Comparison of ENCODE assay signal across 1 cellular context in genomic region chr12:104137902-104138746, GRCh38.
TF ChIP-seq lines count a peak whose summit lies in the region.

TSS of gene NFYB (minus strand) at chr12:104138210. CDS start at chr12:104135453, 2,757 bp downstream.

TF ChIP-seq in K562, 482 proteins besides CTCF, POLR2A, EP300 and RAD21 (continued from another document and continues in another):
- TF ChIP-seq ZFP91 (CRISPR knock-in tag; IDR thresholded peaks at IDR 0.05) = no peak
- TF ChIP-seq STAT5B (CRISPR knock-in tag; IDR thresholded peaks at IDR 0.05) = no peak
- peak; percentile 44; the same call in 1 of the 2 replicates for TF ChIP-seq XRCC5 (IDR thresholded peaks at IDR 0.05; ENCODE audit: low read depth, low read length)
- TF ChIP-seq COPS2 (conservative IDR thresholded peaks at IDR 0.05) = no peak
- no peak for TF ChIP-seq ZBTB7A (IDR thresholded peaks at IDR 0.05; ENCODE audit: borderline replicate concordance, control insufficient read depth, low read depth, low read length)
- peak; percentile 70 for TF ChIP-seq CREM (IDR thresholded peaks at IDR 0.05; ENCODE audit: low read depth)
- TF ChIP-seq HCFC1 (IDR thresholded peaks at IDR 0.05; ENCODE audit: low read depth, low read length) = peak; percentile 44; the same call in 1 of the 2 replicates
- no peak for TF ChIP-seq ZNF449 (CRISPR knock-in tag; IDR thresholded peaks at IDR 0.05)
- TF ChIP-seq TFAP4 (CRISPR knock-in tag; IDR thresholded peaks at IDR 0.05; ENCODE audit: borderline replicate concordance) = peak; percentile 64; the same call in 1 of the 2 replicates
- peak; percentile 72 for TF ChIP-seq KDM5B (IDR thresholded peaks at IDR 0.05; ENCODE audit: insufficient replicate concordance, low read depth, low read length)
- peak; percentile 64; the same call in 1 of the 2 replicates for TF ChIP-seq EP400 (IDR thresholded peaks at IDR 0.05)
- TF ChIP-seq FOXK1 (CRISPR knock-in tag; IDR thresholded peaks at IDR 0.05; ENCODE audit: borderline replicate concordance) = peak; percentile 79; the same call in 1 of the 2 replicates
- TF ChIP-seq PHTF2 (CRISPR knock-in tag; IDR thresholded peaks at IDR 0.05) = no peak
- peak in 1 of 2 experiments; percentile 42; a peak in 1 of 4 replicates for TF ChIP-seq SIN3A (IDR thresholded peaks at IDR 0.05; ENCODE audit: borderline replicate concordance in 2 of 2, control insufficient read depth in 1 of 2, low read depth in 2 of 2, low read length in 2 of 2)
- TF ChIP-seq E2F6 (IDR thresholded peaks at IDR 0.05; ENCODE audit: borderline replicate concordance in 1 of 2, extremely low read depth in 1 of 2, insufficient read depth in 1 of 2, insufficient read length in 1 of 2, low read depth in 1 of 2, low read length in 1 of 2, poor library complexity in 1 of 2, severe bottlenecking in 1 of 2) = peak; percentile 95 to 98
- no peak for TF ChIP-seq XRCC3 (IDR thresholded peaks at IDR 0.05)
- no peak for TF ChIP-seq BHLHE40 (IDR thresholded peaks at IDR 0.05; ENCODE audit: low read length)
- no peak for TF ChIP-seq ZNF79 (CRISPR knock-in tag; IDR thresholded peaks at IDR 0.05; ENCODE audit: low read depth)
- peak; percentile 12 for TF ChIP-seq GTF2B (IDR thresholded peaks at IDR 0.05; ENCODE audit: extremely low read depth, insufficient read length)
- peak; percentile 52; the same call in 1 of the 2 replicates for TF ChIP-seq GABPB1 (CRISPR knock-in tag; IDR thresholded peaks at IDR 0.05)
- TF ChIP-seq BCL6 (CRISPR knock-in tag; IDR thresholded peaks at IDR 0.05) = no peak
- TF ChIP-seq ZFX (CRISPR knock-in tag; IDR thresholded peaks at IDR 0.05) = peak; percentile 93
- TF ChIP-seq CXXC5 (CRISPR knock-in tag; IDR thresholded peaks at IDR 0.05) = peak; percentile 67
- no peak for TF ChIP-seq ZKSCAN8 (CRISPR knock-in tag; IDR thresholded peaks at IDR 0.05)
- TF ChIP-seq LARP7 (IDR thresholded peaks at IDR 0.05) = no peak
- TF ChIP-seq ZNF408 (CRISPR knock-in tag; IDR thresholded peaks at IDR 0.05; ENCODE audit: low read depth) = no peak
- TF ChIP-seq PHF20 (IDR thresholded peaks at IDR 0.05; ENCODE audit: partially characterized antibody) = peak; percentile 62
- no peak for TF ChIP-seq BDP1 (IDR thresholded peaks at IDR 0.05; ENCODE audit: insufficient read depth, insufficient read length)
- no peak for TF ChIP-seq RAD51 (IDR thresholded peaks at IDR 0.05; ENCODE audit: borderline replicate concordance, low read depth)
- peak; percentile 89 for TF ChIP-seq POLR2H (tag; IDR thresholded peaks at IDR 0.05; ENCODE audit: low read depth)
- peak; percentile 29 to 46; a peak in 1 of 4 replicates for TF ChIP-seq MAZ (CRISPR knock-in tag; conservative IDR thresholded peaks at IDR 0.05 in 1 of 2, IDR thresholded peaks at IDR 0.05 in 1 of 2)
- TF ChIP-seq MCM3 (IDR thresholded peaks at IDR 0.05) = no peak
- TF ChIP-seq ATF6 (CRISPR knock-in tag; IDR thresholded peaks at IDR 0.05) = peak; percentile 77
- TF ChIP-seq ILK (tag; IDR thresholded peaks at IDR 0.05; ENCODE audit: borderline replicate concordance, low read depth) = no peak
- TF ChIP-seq ZNF263 (CRISPR knock-in tag; IDR thresholded peaks at IDR 0.05; ENCODE audit: borderline replicate concordance) = 0 out of 2 replicates have a peak, but pooled peaks have one; percentile 40
- TF ChIP-seq THAP12 (CRISPR knock-in tag; IDR thresholded peaks at IDR 0.05) = peak; percentile 51; the same call in 1 of the 2 replicates
- peak; percentile 26 for TF ChIP-seq TEAD4 (IDR thresholded peaks at IDR 0.05; ENCODE audit: low read length)
- no peak for TF ChIP-seq TEAD4 (CRISPR knock-in tag; IDR thresholded peaks at IDR 0.05; ENCODE audit: borderline replicate concordance)
- 0 out of 2 replicates have a peak, but pooled peaks have one; percentile 46 for TF ChIP-seq RNF2 (IDR thresholded peaks at IDR 0.05)
- peak; percentile 43; the same call in 1 of the 2 replicates for TF ChIP-seq ETV1 (tag; conservative IDR thresholded peaks at IDR 0.05; ENCODE audit: low read depth)
- no peak for TF ChIP-seq PTRF (tag; IDR thresholded peaks at IDR 0.05)
- TF ChIP-seq DEAF1 (CRISPR knock-in tag; IDR thresholded peaks at IDR 0.05) = no peak
- TF ChIP-seq RBBP5 (IDR thresholded peaks at IDR 0.05; ENCODE audit: borderline replicate concordance, insufficient read depth, low read length, poor library complexity, severe bottlenecking) = peak; percentile 73
- TF ChIP-seq HEY1 (CRISPR knock-in tag; IDR thresholded peaks at IDR 0.05; ENCODE audit: borderline replicate concordance) = no peak
- TF ChIP-seq CUX1 (CRISPR knock-in tag; IDR thresholded peaks at IDR 0.05) = no peak
- 0 out of 4 replicates have a peak, but pooled peaks of 1 of the 2 experiments have one; percentile 14 for TF ChIP-seq SIX5 (IDR thresholded peaks at IDR 0.05; ENCODE audit: borderline replicate concordance in 1 of 2, insufficient read depth in 1 of 2, low read depth in 1 of 2, low read length in 2 of 2)
- no peak for TF ChIP-seq ZFP36 (IDR thresholded peaks at IDR 0.05; ENCODE audit: low read depth, low read length, partially characterized antibody)
